17 cellular contexts compared by ENCODE assay signal in the genomic region with DNA sequence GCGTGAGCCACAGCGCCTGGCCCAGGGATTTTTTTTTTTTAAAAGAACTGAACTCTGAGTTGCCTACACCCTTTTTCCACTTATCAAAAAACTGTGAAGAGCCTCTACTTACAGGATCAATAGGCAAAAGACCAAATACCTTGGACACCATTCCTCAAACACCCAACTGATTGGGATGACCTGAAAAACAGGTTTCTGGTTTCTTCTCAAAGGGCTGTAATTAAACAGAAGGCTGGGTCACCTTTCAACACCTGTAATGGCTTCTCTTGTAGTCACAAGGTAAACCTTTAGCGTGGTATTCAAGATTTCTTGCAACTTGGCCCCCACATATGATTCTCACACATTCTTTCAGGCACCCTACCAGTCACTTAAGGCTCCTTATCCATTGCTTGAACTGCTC. TPM values are rescaled to one million over a fixed set of nuclear protein-coding genes. Genes with fewer than 3 reads are reported as not detected.
DNase-seq lines count a peak whose midpoint lies in the region; FAIRE-seq and TF ChIP-seq lines count a peak whose summit lies in the region.
"Had no signal": no experiment of that assay in that cellular context is flagged by ENCODE, and none has a peak within 500 bp of the region (broad histone marks: within the 10 kb centered on the region; RNA-seq: fewer than 3 reads in every experiment).

No MANE protein-coding gene starts in this region.

- H3K4me1 Mint-ChIP-seq in progenitor cell of endocrine pancreas (ENCODE audit: low read depth) (peaks cover 38% of the 10 kb centered on the region), osteocyte (ENCODE audit: unreplicated experiment) (peaks cover 9% of the 10 kb centered on the region)

- in situ Hi-C loops in KBM-7 (cut with MboI; ENCODE audit: low pct_unique_long_range_greater_than_20kb, low sequenced_read_pairs): loop anchor here (25.0 kb wide), 1 partner anchor 292 kb away; no protein-coding TSS in a partner anchor

- DNase-seq in NCI-H1417 (lab: John Stamatoyannopoulos, UW) (peak in 2 of 3 experiments; percentile 21 to 65), NCI-H1417 treated with DMSO at 0.1 percent for 48 hours (lab: John Stamatoyannopoulos, UW) (no peak), bronchial epithelial cell (ENCODE audit: low read depth) (peak; percentile 15), progenitor cell of endocrine pancreas (ENCODE audit: low spot score, unreplicated experiment) (no peak), osteocyte (ENCODE audit: extremely low spot score, unreplicated experiment) (no peak), KBM-7 (no peak)
- DNase-seq in stimulated activated CD4-positive, alpha-beta T cell treated with anti-CD3 and anti-CD28 coated beads, Interleukin-4, amount 100 ng/mL, for 1 hour: no peak
- DNase-seq: GM23248, HCEC 1CT, IMR-90, Karpas-422, NCI-H187, NCI-H226, Right ventricle myocardium superior had no signal

- FAIRE-seq in bronchial epithelial cell (lab: Jason Lieb, UNC): no peak
- FAIRE-seq: G401.6, GM12892 had no signal

- H3K4me3 Mint-ChIP-seq in progenitor cell of endocrine pancreas (ENCODE audit: low read depth): no peak overlapping the region
- no peak overlapping the region for H3K4me3 Mint-ChIP-seq in osteocyte (ENCODE audit: unreplicated experiment)

- H3K36me3 Mint-ChIP-seq in progenitor cell of endocrine pancreas (ENCODE audit: insufficient read depth): no peaks in the 10 kb centered on the region
- no peaks in the 10 kb centered on the region for H3K36me3 Mint-ChIP-seq in osteocyte (ENCODE audit: unreplicated experiment)

- H3K27me3 Mint-ChIP-seq in progenitor cell of endocrine pancreas (no peaks in the 10 kb centered on the region), osteocyte (ENCODE audit: unreplicated experiment) (no peaks in the 10 kb centered on the region)

- TF ChIP-seq CTCF in bronchial epithelial cell (IDR thresholded peaks at IDR 0.05; ENCODE audit: insufficient read depth, low read length, severe bottlenecking): no peak
- no peak for TF ChIP-seq CTCF in progenitor cell of endocrine pancreas (IDR thresholded peaks at IDR 0.05; ENCODE audit: unreplicated experiment)
- no peak for TF ChIP-seq CTCF in osteocyte (IDR thresholded peaks at IDR 0.05)

- H3K36me3 ChIP-seq in bronchial epithelial cell (ENCODE audit: control insufficient read depth, insufficient read depth, low read length): no peaks in the 10 kb centered on the region

- H3K4me3 ChIP-seq in bronchial epithelial cell (ENCODE audit: low read depth, low read length): no peak overlapping the region
- H3K4me3 ChIP-seq: GM23248 had no signal

- H3K9me3 Mint-ChIP-seq in progenitor cell of endocrine pancreas (ENCODE audit: low read depth) (no peaks in the 10 kb centered on the region), osteocyte (ENCODE audit: unreplicated experiment) (no peaks in the 10 kb centered on the region)

- H3K27ac Mint-ChIP-seq in progenitor cell of endocrine pancreas (peak overlapping the region; percentile 63), osteocyte (ENCODE audit: unreplicated experiment) (no peak overlapping the region)

- no peaks in the 10 kb centered on the region for H3K27me3 ChIP-seq in bronchial epithelial cell (ENCODE audit: control insufficient read depth, insufficient read depth, low read length)

- TF ChIP-seq EP300 in Ishikawa (IDR thresholded peaks at IDR 0.05; ENCODE audit: borderline replicate concordance): no peak

- TF ChIP-seq RAD21 in Ishikawa (IDR thresholded peaks at IDR 0.05; ENCODE audit: low read depth): no peak

TF ChIP-seq in Ishikawa, 13 proteins besides CTCF, POLR2A, EP300 and RAD21:
- no peak for TF ChIP-seq USF1 (IDR thresholded peaks at IDR 0.05)
- no peak for TF ChIP-seq EGR1 (IDR thresholded peaks at IDR 0.05)
- TF ChIP-seq ZBTB7A (IDR thresholded peaks at IDR 0.05; ENCODE audit: low read depth): no peak
- TF ChIP-seq TEAD4 (IDR thresholded peaks at IDR 0.05): 0 out of 2 replicates have a peak, but pooled peaks have one; percentile 14

RNA-seq across cellular contexts. Expression of gene PLXND1, which starts 38.4 kb away (rescaled TPM):
- total RNA-seq in bronchial epithelial cell: 1.0 and 2.4 TPM in 2 replicates
- total RNA-seq in progenitor cell of endocrine pancreas: 17.6 and 18.0 TPM in 2 replicates
- 316 and 358 TPM in 2 replicates for total RNA-seq in osteocyte

Comparison
In these comparisons a context has a peak if more than half of its experiments do, and no peak if none do; other contexts are left out.
1. DNase-seq: peak in NCI-H1417 (2 of 3) and bronchial epithelial cell (single experiment); none in NCI-H1417 treated with DMSO at 0.1 percent for 48 hours (single experiment), progenitor cell of endocrine pancreas (single experiment), osteocyte (single experiment), KBM-7 (single experiment) and stimulated activated CD4-positive, alpha-beta T cell treated with anti-CD3 and anti-CD28 coated beads, Interleukin-4, amount 100 ng/mL, for 1 hour (single experiment).
2. RNA of gene PLXND1, which starts 38.4 kb away (total RNA-seq): 316 to 358 TPM in osteocyte; 17.6 to 18.0 TPM in progenitor cell of endocrine pancreas and 1.0 to 2.4 TPM in bronchial epithelial cell; every median in the first group is over 10 times any median in the second.